In the genomic region with DNA sequence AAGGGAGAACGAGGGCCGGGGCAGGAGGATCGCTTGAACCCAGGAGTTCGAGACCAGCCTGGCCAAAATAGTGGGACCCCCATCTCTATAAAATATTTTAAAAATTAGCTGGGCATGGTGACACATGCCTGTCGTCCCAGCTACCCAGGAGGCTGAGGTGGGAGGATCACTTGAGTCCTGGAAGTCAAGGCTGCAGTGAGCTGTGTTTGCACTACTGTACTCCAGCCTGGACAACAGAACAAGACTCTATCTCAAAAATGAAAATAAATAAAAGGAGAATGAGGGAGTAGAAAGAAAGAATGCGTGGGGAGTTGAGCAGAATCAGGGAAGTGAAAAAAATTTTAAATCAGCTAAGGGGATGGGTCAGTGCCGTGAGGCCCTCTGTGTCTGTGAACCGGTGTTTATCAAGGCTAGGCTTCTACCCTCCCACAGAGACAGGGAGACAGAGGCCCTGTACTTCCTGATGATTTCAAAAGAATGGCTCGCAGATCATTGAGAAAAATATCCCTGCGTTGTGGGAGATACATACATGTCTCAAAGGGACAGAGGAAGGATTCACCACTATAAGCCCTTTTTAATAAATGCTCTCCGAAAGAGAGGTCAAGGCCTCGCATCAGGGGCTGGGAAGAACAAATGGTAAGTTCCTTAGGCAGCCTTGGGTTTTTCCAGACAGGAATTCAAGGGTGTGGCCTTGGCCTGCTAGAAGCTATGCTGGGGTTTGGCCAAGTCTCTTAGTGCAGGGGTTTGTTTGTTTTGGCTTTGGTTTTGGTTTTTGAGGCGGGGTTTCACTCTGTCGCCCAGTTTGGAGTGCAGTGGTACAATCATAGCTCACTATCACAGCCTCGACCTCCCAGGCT, we compare ENCODE assay signal across 10 cellular contexts. TPM values are rescaled to one million over a fixed set of nuclear protein-coding genes. Genes with fewer than 3 reads are reported as not detected.
A peak's percentile ranks its signal among the peaks of the same experiment; 100 is the strongest.
DNase-seq lines count a peak whose midpoint lies in the region; ATAC-seq and TF ChIP-seq lines count a peak whose summit lies in the region.
"Had no signal": no experiment of that assay in that cellular context is flagged by ENCODE, and none has a peak within 500 bp of the region (broad histone marks: within the 10 kb centered on the region; RNA-seq: fewer than 3 reads in every experiment).

No MANE protein-coding gene starts in this region.

- H3K9ac ChIP-seq in IMR-90 (ENCODE audit: low read depth, low read length), result no peak overlapping the region; the same call in 1 of the 2 replicates

- H3K79me2 ChIP-seq in hepatocyte, result no peaks in the 10 kb centered on the region

- H3K27ac ChIP-seq in IMR-90 (ENCODE audit: insufficient read depth, low read length), result 0 out of 2 replicates have a peak overlapping the region, but pooled peaks have one; percentile 5
- H3K27ac ChIP-seq in ascending aorta, result peak overlapping the region; percentile 40 to 76
- peak overlapping the region; percentile 34 for H3K27ac ChIP-seq in hepatocyte
- peak overlapping the region; percentile 19 to 77 (median 69) for H3K27ac ChIP-seq in spleen

- peak overlapping the region; percentile 31 for H3K4ac ChIP-seq in IMR-90 (ENCODE audit: low read depth, low read length)

- H3K14ac ChIP-seq in IMR-90 (replicated peaks; ENCODE audit: low read depth, low read length), result peak overlapping the region; percentile 0; the same call in 1 of the 2 replicates

- H3K4me1 Mint-ChIP-seq in activated CD4-positive, alpha-beta memory T cell treated with anti-CD3 and anti-CD28 coated beads, Interleukin-2, amount 10 ng/mL, durations not matched to agents 7 days and 5 days, result peaks cover 1% of the 10 kb centered on the region

- no peaks in the 10 kb centered on the region; the same call in 1 of the 2 replicates for H4K20me1 ChIP-seq in IMR-90 (ENCODE audit: insufficient read depth, low read length)
- H4K20me1 ChIP-seq in hepatocyte (ENCODE audit: insufficient read depth, poor library complexity, severe bottlenecking), result no peaks in the 10 kb centered on the region

- H3K36me3 ChIP-seq in IMR-90 (ENCODE audit: control insufficient read depth, insufficient read depth, low read length) (peaks cover 20% of the 10 kb centered on the region), ascending aorta (peaks cover 22 to 38% of the 10 kb centered on the region in 2 donors), hepatocyte (replicated peaks; ENCODE audit: insufficient read depth, low read depth) (no peaks in the 10 kb centered on the region), spleen (peaks cover 3 to 100% (median 70%) of the 10 kb centered on the region in 6 donors)

- TF ChIP-seq CTCF in IMR-90 (conservative IDR thresholded peaks at IDR 0.05; ENCODE audit: low read depth, low read length) (no peak), ascending aorta (IDR thresholded peaks at IDR 0.05) (no peak), hepatocyte (IDR thresholded peaks at IDR 0.05; ENCODE audit: poor library complexity) (no peak), spleen (IDR thresholded peaks at IDR 0.05 in 8 of 11, conservative IDR thresholded peaks at IDR 0.05 in 3 of 11) (no peak)

- TF ChIP-seq POLR2A in IMR-90 (IDR thresholded peaks at IDR 0.05; ENCODE audit: low read depth, low read length) (no peak), spleen (IDR thresholded peaks at IDR 0.05) (no peak)

- H3K9me3 ChIP-seq in IMR-90 (ENCODE audit: control insufficient read depth, insufficient read depth, low read length) (no peaks in the 10 kb centered on the region), ascending aorta (no peaks in the 10 kb centered on the region), hepatocyte (ENCODE audit: low read depth) (no peaks in the 10 kb centered on the region), spleen (no peaks in the 10 kb centered on the region)

- 100% methylated on average over 1 of the region's 15 CpGs; no CpG with 5 or more reads in 1 of the 2 experiments for whole genome bisulfite sequencing in IMR-90 (ENCODE audit: extremely low coverage in 2 of 2, insufficient read length in 1 of 2), 2 experiments
- 77% methylated on average over 15 of the region's 15 CpGs for WGBS in hepatocyte (ENCODE audit: low lambda C conversion rate, missing lambda C conversion rate)
- WGBS in spleen, 5 donors, result 61 to 73% (median 68%) methylated on average over 15 of the region's 15 CpGs

- intact Hi-C loops in IMR-90 (cut with micrococcal nuclease) (no loop called here), ascending aorta (cut with DNase I) (no loop called here), spleen (cut with DNase I; ENCODE audit: low total_unique reads) (no loop called here), posterior vena cava (cut with DNase I) (no loop called here)

- H2BK5ac ChIP-seq in IMR-90 (ENCODE audit: low read depth, low read length, poor library complexity, severe bottlenecking), result peak overlapping the region; percentile 1

- peak overlapping the region; percentile 0; the same call in 1 of the 2 replicates for H2BK20ac ChIP-seq in IMR-90 (ENCODE audit: low read depth, low read length)

- no peaks in the 10 kb centered on the region for H3K9me2 ChIP-seq in hepatocyte (replicated peaks; ENCODE audit: insufficient read depth)

- H3K27me3 Mint-ChIP-seq in activated CD4-positive, alpha-beta memory T cell treated with anti-CD3 and anti-CD28 coated beads, Interleukin-2, amount 10 ng/mL, durations not matched to agents 7 days and 5 days, result no peaks in the 10 kb centered on the region

- H2BK120ac ChIP-seq in IMR-90 (ENCODE audit: low read depth, low read length), result peak overlapping the region; percentile 79

- peaks cover 16% of the 10 kb centered on the region; the same call in 1 of the 2 replicates for H3K9me1 ChIP-seq in IMR-90 (ENCODE audit: insufficient read depth, low read length)

- H2AK5ac ChIP-seq in IMR-90 (ENCODE audit: low read depth, low read length), result 0 out of 2 replicates have a peak overlapping the region, but pooled peaks have one; percentile 36

- H2AK9ac ChIP-seq in IMR-90 (replicated peaks; ENCODE audit: low read depth, low read length, poor library complexity), result peak overlapping the region; percentile 53

- H4K8ac ChIP-seq in IMR-90 (ENCODE audit: low read depth in 2 of 2, low read length in 2 of 2), result peak overlapping the region; percentile 9 to 54; a peak in 2 of 4 replicates

- 0 out of 2 replicates have a peak overlapping the region, but pooled peaks have one; percentile 41 for H3K23ac ChIP-seq in IMR-90 (ENCODE audit: low read depth, low read length)

- no peaks in the 10 kb centered on the region; a peak in 1 of 4 replicates for H3K79me1 ChIP-seq in IMR-90 (ENCODE audit: low read depth in 1 of 2, low read length in 2 of 2)

- H3K4me1 ChIP-seq in IMR-90 (ENCODE audit: control insufficient read depth, insufficient read depth, low read length), result peaks cover 7% of the 10 kb centered on the region
- peaks cover 0 to 14% of the 10 kb centered on the region in 2 donors for H3K4me1 ChIP-seq in ascending aorta
- peaks cover 3% of the 10 kb centered on the region for H3K4me1 ChIP-seq in hepatocyte (ENCODE audit: insufficient read depth)
- H3K4me1 ChIP-seq in spleen, result peaks cover 10 to 45% (median 27%) of the 10 kb centered on the region in 6 donors

- POLR2A ChIA-PET in IMR-90 (lab: Charles Lee; ENCODE audit: unreplicated experiment), result interaction anchor here (0.5 to 0.6 kb wide), 2 partner anchors 21 to 25 kb away, joined by 3 read pairs; a partner anchor contains a TSS
- POLR2A ChIA-PET in activated CD4-positive, alpha-beta memory T cell treated with anti-CD3 and anti-CD28 coated beads, Interleukin-2, amount 10 ng/mL, durations not matched to agents 7 days and 5 days (lab: Charles Lee), result interaction anchor here (2.1 kb wide), 1 partner anchor 12 kb away, joined by 6 read pairs; no protein-coding TSS in a partner anchor

- no TSS peak for BruUV-seq in IMR-90 (replicated peaks; lab: Mats Ljungman, UMichigan)

- H2AFZ ChIP-seq in IMR-90 (replicated peaks; ENCODE audit: low read length, poor library complexity), result peak overlapping the region; percentile 81
- H2AFZ ChIP-seq in hepatocyte, result no peak overlapping the region

- dilution Hi-C loops in IMR-90 (cut with HindIII; ENCODE audit: low sequenced_read_pairs, unreplicated experiment), result no loop called here

- H3K18ac ChIP-seq in IMR-90 (ENCODE audit: low read depth, low read length), result no peak overlapping the region

- no peak overlapping the region for H3K27ac Mint-ChIP-seq in activated CD4-positive, alpha-beta memory T cell treated with anti-CD3 and anti-CD28 coated beads, Interleukin-2, amount 10 ng/mL, durations not matched to agents 7 days and 5 days

- H3K4me2 ChIP-seq in IMR-90 (ENCODE audit: low read depth, low read length) (peak overlapping the region; percentile 8; the same call in 1 of the 2 replicates), hepatocyte (no peak overlapping the region)

- DNase-seq in IMR-90 (peak; percentile 70), ascending aorta (ENCODE audit: low spot score in 2 of 2) (no peak), hepatocyte (ENCODE audit: low spot score) (no peak), spleen (no peak), posterior vena cava (ENCODE audit: low spot score) (no peak), nucleus accumbens (lab: John Stamatoyannopoulos, UW) (no peak)
- no peak for DNase-seq in activated CD4-positive, alpha-beta T cell treated with anti-CD3 and anti-CD28 coated beads for 4 hours
- no peak for DNase-seq in activated CD4-positive, alpha-beta memory T cell treated with anti-CD3 and anti-CD28 coated beads, Interleukin-2, amount 10 ng/mL, durations not matched to agents 7 days and 5 days
- DNase-seq: activated CD4-positive, alpha-beta T cell treated with anti-CD3 and anti-CD28 coated beads, Interleukin-2, amount 50 U/mL, for 1 hour; substantia nigra had no signal

- H2BK15ac ChIP-seq in IMR-90 (ENCODE audit: low read depth, low read length), result no peak overlapping the region

- H4K91ac ChIP-seq in IMR-90 (ENCODE audit: insufficient read depth, low read depth, low read length), result peak overlapping the region; percentile 59

- no peak for TF ChIP-seq RAD21 in IMR-90 (IDR thresholded peaks at IDR 0.05; ENCODE audit: low read length)

- CTCF ChIA-PET in IMR-90 (lab: Yijun Ruan, JAX), result interaction anchor here (1.4 kb wide), 1 partner anchor 73 kb away, joined by 3 read pairs; no protein-coding TSS in a partner anchor
- CTCF ChIA-PET in activated CD4-positive, alpha-beta memory T cell treated with anti-CD3 and anti-CD28 coated beads, Interleukin-2, amount 10 ng/mL, durations not matched to agents 7 days and 5 days (lab: Charles Lee), result interaction anchor here (1.0 kb wide), 1 partner anchor 90 kb away, joined by 3 read pairs; no protein-coding TSS in a partner anchor

- in situ Hi-C loops in IMR-90 (cut with MboI; ENCODE audit: low sequenced_read_pairs), result no loop called here

- H3K4me3 Mint-ChIP-seq in activated CD4-positive, alpha-beta memory T cell treated with anti-CD3 and anti-CD28 coated beads, Interleukin-2, amount 10 ng/mL, durations not matched to agents 7 days and 5 days, result no peak overlapping the region

- no peak overlapping the region for H3K4me3 ChIP-seq in IMR-90 (ENCODE audit: insufficient read depth, low read depth, low read length)
- no peak overlapping the region for H3K4me3 ChIP-seq in ascending aorta
- no peak overlapping the region for H3K4me3 ChIP-seq in hepatocyte
- no peak overlapping the region for H3K4me3 ChIP-seq in spleen

- no peak overlapping the region for H3K56ac ChIP-seq in IMR-90 (ENCODE audit: extremely low read depth, insufficient read depth, low read length)

- H4K5ac ChIP-seq in IMR-90 (ENCODE audit: low read depth, low read length), result no peak overlapping the region

- H3K9me3 Mint-ChIP-seq in activated CD4-positive, alpha-beta memory T cell treated with anti-CD3 and anti-CD28 coated beads, Interleukin-2, amount 10 ng/mL, durations not matched to agents 7 days and 5 days, result no peaks in the 10 kb centered on the region

- H3K36me3 Mint-ChIP-seq in activated CD4-positive, alpha-beta memory T cell treated with anti-CD3 and anti-CD28 coated beads, Interleukin-2, amount 10 ng/mL, durations not matched to agents 7 days and 5 days (ENCODE audit: low read depth), result peaks cover 61% of the 10 kb centered on the region

- ATAC-seq in IMR-90 (ENCODE audit: low read depth), result peak; percentile 69

- H3K27me3 ChIP-seq in IMR-90 (ENCODE audit: control insufficient read depth, insufficient read depth, low read length) (no peaks in the 10 kb centered on the region), ascending aorta (no peaks in the 10 kb centered on the region), hepatocyte (no peaks in the 10 kb centered on the region), spleen (replicated peaks in 1 of 7) (no peaks in the 10 kb centered on the region)

RNA-seq across cellular contexts. Expression of a gene that starts 20.7 kb away (rescaled TPM):
- total RNA-seq in IMR-90 (2012; rRNA removed) (40.8 and 45.2 TPM in 2 replicates), ascending aorta (39.1 TPM), hepatocyte (27.1 and 30.2 TPM in 2 replicates), spleen (10 to 100 TPM; 44.1 to 89.7 (median 60.7) TPM), posterior vena cava (10 to 100 TPM; 19.8 to 22.4 TPM)
- polyA plus RNA-seq in IMR-90 (2012; rRNA removed) (19.0 and 20.1 TPM in 2 replicates), hepatocyte (23.4 and 29.2 TPM in 2 replicates), spleen (10 to 100 TPM; 25.4 to 29.6 (median 29.3) TPM)
- polyA plus RNA-seq in IMR-90 (2012; cell fraction: cytosol; rRNA removed), result 14.0 and 20.3 TPM in 2 replicates
- 4.2 and 13.3 TPM in 2 replicates for polyA plus RNA-seq in IMR-90 (2012; cell fraction: nucleus; rRNA removed; ENCODE audit: low replicate concordance)
- 10 to 100 TPM; 33.9 to 36.1 TPM for total RNA-seq in activated CD4-positive, alpha-beta memory T cell treated with anti-CD3 and anti-CD28 coated beads, Interleukin-2, amount 10 ng/mL, durations not matched to agents 7 days and 5 days

RNA-seq across cellular contexts. Expression of a gene that starts 37.9 kb away (rescaled TPM):
- 9.9 and 12.8 TPM in 2 replicates for total RNA-seq in IMR-90 (2012; rRNA removed)
- polyA plus RNA-seq in IMR-90 (2012; rRNA removed), result 5.9 and 7.8 TPM in 2 replicates
- 5.6 and 7.5 TPM in 2 replicates for polyA plus RNA-seq in IMR-90 (2012; cell fraction: cytosol; rRNA removed)
- polyA plus RNA-seq in IMR-90 (2012; cell fraction: nucleus; rRNA removed; ENCODE audit: low replicate concordance), result 1.5 and 2.8 TPM in 2 replicates
- total RNA-seq in ascending aorta, result 25.9 TPM
- total RNA-seq in hepatocyte, result 23.1 and 26.9 TPM in 2 replicates
- 29.0 and 33.4 TPM in 2 replicates for polyA plus RNA-seq in hepatocyte
- total RNA-seq in spleen, result 10 to 100 TPM; 53.2 to 86.1 (median 75.6) TPM
- polyA plus RNA-seq in spleen, result 10 to 100 TPM in 2 of 3 donors, 1 to 10 TPM in 1; 9.2 to 12.8 (median 10.1) TPM
- total RNA-seq in posterior vena cava, result 10 to 100 TPM; 38.5 to 46.2 TPM
- total RNA-seq in activated CD4-positive, alpha-beta memory T cell treated with anti-CD3 and anti-CD28 coated beads, Interleukin-2, amount 10 ng/mL, durations not matched to agents 7 days and 5 days, result 10 to 100 TPM; 38.6 to 39.3 TPM

RNA-seq across cellular contexts. Expression of a gene that starts 57.1 kb away (rescaled TPM):
- total RNA-seq in IMR-90 (2012; rRNA removed) (6.3 and 7.2 TPM in 2 replicates), ascending aorta (30.3 TPM), hepatocyte (18.2 and 19.9 TPM in 2 replicates), spleen (100 to 1,000 TPM in 2 of 7 donors, 10 to 100 TPM in 5; 54.7 to 124 (median 86.8) TPM), posterior vena cava (10 to 100 TPM; 26.7 to 31.3 TPM)
- polyA plus RNA-seq in IMR-90 (2012; rRNA removed) (10.9 and 13.9 TPM in 2 replicates), hepatocyte (18.5 and 19.6 TPM in 2 replicates), spleen (10 to 100 TPM; 20.4 to 22.3 (median 22.0) TPM)
- 4.7 and 5.3 TPM in 2 replicates for polyA plus RNA-seq in IMR-90 (2012; cell fraction: cytosol; rRNA removed)
- 3.4 and 12.2 TPM in 2 replicates for polyA plus RNA-seq in IMR-90 (2012; cell fraction: nucleus; rRNA removed; ENCODE audit: low replicate concordance)
- 10 to 100 TPM; 60.1 to 61.9 TPM for total RNA-seq in activated CD4-positive, alpha-beta memory T cell treated with anti-CD3 and anti-CD28 coated beads, Interleukin-2, amount 10 ng/mL, durations not matched to agents 7 days and 5 days

Comparison
In these comparisons a context has a peak if more than half of its experiments do, and no peak if none do; other contexts are left out.
1. H3K27ac ChIP-seq: peak in every context shown above with its lines; median percentile 69 in spleen; 58 in ascending aorta; 34 in hepatocyte; 5 in IMR-90.